Comparison of ENCODE assay signal across 17 cellular contexts in the genomic region with DNA sequence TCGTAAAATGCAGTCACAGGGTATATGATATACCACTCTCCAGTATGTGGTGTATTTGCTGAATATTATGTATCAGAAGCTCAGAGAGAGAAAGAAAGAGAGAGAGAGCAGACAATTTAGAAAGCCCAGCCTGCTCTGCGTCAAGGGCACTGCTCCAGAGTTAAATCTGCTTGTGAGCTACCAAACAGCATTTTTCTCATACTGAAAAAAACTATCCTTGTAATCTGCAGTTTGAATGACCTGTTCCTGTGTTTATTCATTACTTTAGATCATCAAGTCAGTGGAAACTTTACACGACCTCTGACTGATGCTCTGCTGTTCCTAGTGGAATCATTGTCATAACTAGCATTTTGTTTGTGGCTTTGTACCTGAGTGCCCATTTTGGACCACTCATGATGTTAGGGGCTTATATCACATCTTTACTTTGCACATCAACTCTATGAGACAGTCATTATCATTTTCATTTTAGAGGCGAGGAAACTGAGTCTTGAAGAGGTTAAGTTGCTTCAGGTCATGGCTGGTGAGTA.
"Had no signal": no experiment of that assay in that cellular context is flagged by ENCODE, and none has a peak within 500 bp of the region (broad histone marks: within the 10 kb centered on the region; RNA-seq: fewer than 3 reads in every experiment).

No MANE protein-coding gene starts in this region.

- H3K36me3 ChIP-seq: sigmoid colon, tibial nerve, vagina had no signal

- H3K4me3 ChIP-seq: dorsolateral prefrontal cortex, sigmoid colon, tibial nerve, vagina had no signal

- H3K27me3 ChIP-seq: dorsolateral prefrontal cortex, sigmoid colon, tibial nerve, vagina had no signal

- H3K27ac ChIP-seq: dorsolateral prefrontal cortex, epithelial cell of prostate, tibial nerve, vagina had no signal

- ATAC-seq: left cardiac atrium had no signal

- H3K9me3 ChIP-seq: sigmoid colon, tibial nerve, vagina had no signal

- FAIRE-seq: islet of Langerhans had no signal

- DNase-seq: activated CD4-positive, alpha-beta T cell treated with anti-CD3 and anti-CD28 coated beads, Interleukin-2, amount 50 U/mL, for 1 hour; activated gamma-delta T cell treated with Interleukin-2 at 50 U/mL for 16 hours; activated naive CD8-positive, alpha-beta T cell treated with anti-CD3 and anti-CD28 coated beads for 36 hours; amniotic stem cell; dorsolateral prefrontal cortex; left cardiac atrium; mesendoderm; nephron progenitor cell; nucleus accumbens; sigmoid colon; stimulated activated CD4-positive, alpha-beta T cell treated with anti-CD3 and anti-CD28 coated beads, Interleukin-4, amount 100 ng/mL, for 4 hours; stimulated activated naive CD4-positive, alpha-beta T cell; substantia nigra had no signal
